1 cellular context compared by ENCODE assay signal in the genomic region with DNA sequence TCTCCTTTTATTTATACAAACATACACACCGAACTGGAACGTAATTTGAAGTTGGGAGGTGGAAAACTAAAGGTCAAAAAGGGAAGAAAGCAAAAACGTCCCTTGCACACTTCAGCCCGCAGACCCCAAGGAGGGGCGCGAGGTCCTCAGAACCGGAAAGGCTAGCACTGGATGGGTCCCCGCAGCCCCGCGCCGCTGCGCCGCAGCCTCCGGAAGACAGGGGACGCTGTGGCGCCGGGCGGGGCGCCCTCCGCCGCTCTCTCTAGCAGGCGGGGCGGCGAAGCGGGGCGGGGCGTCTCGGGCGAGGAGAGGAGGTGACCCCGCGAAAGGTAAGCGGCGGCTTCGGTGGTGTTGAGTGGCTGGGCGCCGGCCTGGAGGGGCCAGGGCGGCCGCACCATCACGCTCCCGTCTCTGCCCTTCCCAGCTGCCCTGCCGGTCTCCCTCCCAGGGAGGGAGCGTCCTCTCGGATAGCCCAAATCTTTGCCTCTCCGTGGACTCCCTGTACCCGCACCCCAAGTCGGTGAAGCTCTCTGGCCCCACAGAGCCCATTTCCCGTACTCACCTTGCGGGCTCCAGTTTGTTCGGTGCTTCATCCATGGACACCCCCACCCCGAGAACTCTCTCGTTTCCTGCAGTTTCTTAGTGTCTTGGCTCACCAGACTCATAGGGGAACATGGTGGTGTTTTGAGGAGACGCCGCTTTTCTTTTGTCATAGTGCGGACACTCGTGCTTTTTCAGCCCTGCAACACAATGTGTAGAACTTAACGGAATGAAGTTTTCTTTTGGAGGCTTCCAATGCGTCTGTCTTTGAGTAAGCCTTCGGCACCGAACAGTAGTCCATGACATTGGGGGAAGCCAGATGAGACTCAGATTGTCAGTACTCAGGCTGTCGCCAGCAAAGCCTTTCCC.
TF ChIP-seq lines count a peak whose summit lies in the region.

A gene with protein sequence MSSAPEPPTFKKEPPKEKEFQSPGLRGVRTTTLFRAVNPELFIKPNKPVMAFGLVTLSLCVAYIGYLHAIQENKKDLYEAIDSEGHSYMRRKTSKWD (plus strand): TSS at position 285 of the 909 bp plus-strand sequence. CDS start 14,444 bp downstream, outside the sequence.

TF ChIP-seq in HepG2, 621 proteins besides CTCF, POLR2A, EP300 and RAD21 (continued from another document and continues in another):
- TF ChIP-seq STAT6 (CRISPR knock-in tag; IDR thresholded peaks at IDR 0.05; ENCODE audit: borderline replicate concordance) (no peak), NAIF1 (CRISPR knock-in tag; IDR thresholded peaks at IDR 0.05; ENCODE audit: borderline replicate concordance) (0 out of 2 replicates have a peak, but pooled peaks have one; percentile 55), CREB3 (CRISPR knock-in tag; IDR thresholded peaks at IDR 0.05) (0 out of 2 replicates have a peak, but pooled peaks have one; percentile 67), ZNF749 (CRISPR knock-in tag; IDR thresholded peaks at IDR 0.05; ENCODE audit: borderline replicate concordance) (peak; percentile 26; the same call in 1 of the 2 replicates), RFX1 (IDR thresholded peaks at IDR 0.05) (no peak), FOXM1 (CRISPR knock-in tag; IDR thresholded peaks at IDR 0.05) (peak; percentile 42; the same call in 1 of the 2 replicates), ZNF468 (CRISPR knock-in tag; IDR thresholded peaks at IDR 0.05) (no peak), ZNF496 (CRISPR knock-in tag; IDR thresholded peaks at IDR 0.05; ENCODE audit: insufficient replicate concordance) (no peak), HOXD1 (CRISPR knock-in tag; IDR thresholded peaks at IDR 0.05) (0 out of 2 replicates have a peak, but pooled peaks have one; percentile 78), ZSCAN9 (CRISPR knock-in tag; IDR thresholded peaks at IDR 0.05; ENCODE audit: borderline replicate concordance) (peak; percentile 46; the same call in 1 of the 2 replicates), AKAP8 (CRISPR knock-in tag; IDR thresholded peaks at IDR 0.05) (peak; percentile 87), ZNF18 (CRISPR knock-in tag; IDR thresholded peaks at IDR 0.05; ENCODE audit: insufficient replicate concordance) (no peak), SRY (CRISPR knock-in tag; IDR thresholded peaks at IDR 0.05) (no peak), KLF16 (CRISPR knock-in tag; IDR thresholded peaks at IDR 0.05) (peak in 1 of 2 experiments; percentile 98; a peak in 2 of 4 replicates), FIP1L1 (IDR thresholded peaks at IDR 0.05; ENCODE audit: borderline replicate concordance, insufficient read depth, low read depth, low read length) (no peak), ZFAT (CRISPR knock-in tag; conservative IDR thresholded peaks at IDR 0.05) (no peak), STAT5B (CRISPR knock-in tag; IDR thresholded peaks at IDR 0.05) (no peak), CHD4 (IDR thresholded peaks at IDR 0.05; ENCODE audit: borderline replicate concordance, low read length) (no peak), ZSCAN22 (CRISPR knock-in tag; IDR thresholded peaks at IDR 0.05) (no peak), ZNF781 (CRISPR knock-in tag; IDR thresholded peaks at IDR 0.05; ENCODE audit: borderline replicate concordance, not compliant biosample characterization) (peak; percentile 62), ADNP (CRISPR knock-in tag; IDR thresholded peaks at IDR 0.05) (peak; percentile 74; the same call in 1 of the 2 replicates)
- TF ChIP-seq, protein P1, sequence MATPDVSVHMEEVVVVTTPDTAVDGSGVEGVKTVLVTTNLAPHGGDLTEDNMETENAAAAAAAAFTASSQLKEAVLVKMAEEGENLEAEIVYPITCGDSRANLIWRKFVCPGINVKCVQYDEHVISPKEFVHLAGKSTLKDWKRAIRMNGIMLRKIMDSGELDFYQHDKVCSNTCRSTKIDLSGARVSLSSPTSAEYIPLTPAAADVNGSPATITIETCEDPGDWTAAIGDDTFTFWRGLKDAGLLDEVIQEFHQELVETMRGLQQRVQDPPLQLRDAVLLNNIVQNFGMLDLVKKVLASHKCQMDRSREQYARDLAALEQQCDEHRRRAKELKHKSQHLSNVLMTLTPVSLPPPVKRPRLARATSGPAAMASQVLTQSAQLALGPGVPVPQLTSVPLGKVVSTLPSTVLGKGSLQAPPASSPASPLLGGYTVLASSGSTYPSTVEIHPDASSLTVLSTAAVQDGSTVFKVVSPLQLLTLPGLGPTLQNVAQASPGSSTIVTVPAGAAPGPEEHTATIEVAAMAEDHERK (CRISPR knock-in tag; IDR thresholded peaks at IDR 0.05; ENCODE audit: low read depth), result 0 out of 2 replicates have a peak, but pooled peaks have one; percentile 34
- TF ChIP-seq, protein P2, sequence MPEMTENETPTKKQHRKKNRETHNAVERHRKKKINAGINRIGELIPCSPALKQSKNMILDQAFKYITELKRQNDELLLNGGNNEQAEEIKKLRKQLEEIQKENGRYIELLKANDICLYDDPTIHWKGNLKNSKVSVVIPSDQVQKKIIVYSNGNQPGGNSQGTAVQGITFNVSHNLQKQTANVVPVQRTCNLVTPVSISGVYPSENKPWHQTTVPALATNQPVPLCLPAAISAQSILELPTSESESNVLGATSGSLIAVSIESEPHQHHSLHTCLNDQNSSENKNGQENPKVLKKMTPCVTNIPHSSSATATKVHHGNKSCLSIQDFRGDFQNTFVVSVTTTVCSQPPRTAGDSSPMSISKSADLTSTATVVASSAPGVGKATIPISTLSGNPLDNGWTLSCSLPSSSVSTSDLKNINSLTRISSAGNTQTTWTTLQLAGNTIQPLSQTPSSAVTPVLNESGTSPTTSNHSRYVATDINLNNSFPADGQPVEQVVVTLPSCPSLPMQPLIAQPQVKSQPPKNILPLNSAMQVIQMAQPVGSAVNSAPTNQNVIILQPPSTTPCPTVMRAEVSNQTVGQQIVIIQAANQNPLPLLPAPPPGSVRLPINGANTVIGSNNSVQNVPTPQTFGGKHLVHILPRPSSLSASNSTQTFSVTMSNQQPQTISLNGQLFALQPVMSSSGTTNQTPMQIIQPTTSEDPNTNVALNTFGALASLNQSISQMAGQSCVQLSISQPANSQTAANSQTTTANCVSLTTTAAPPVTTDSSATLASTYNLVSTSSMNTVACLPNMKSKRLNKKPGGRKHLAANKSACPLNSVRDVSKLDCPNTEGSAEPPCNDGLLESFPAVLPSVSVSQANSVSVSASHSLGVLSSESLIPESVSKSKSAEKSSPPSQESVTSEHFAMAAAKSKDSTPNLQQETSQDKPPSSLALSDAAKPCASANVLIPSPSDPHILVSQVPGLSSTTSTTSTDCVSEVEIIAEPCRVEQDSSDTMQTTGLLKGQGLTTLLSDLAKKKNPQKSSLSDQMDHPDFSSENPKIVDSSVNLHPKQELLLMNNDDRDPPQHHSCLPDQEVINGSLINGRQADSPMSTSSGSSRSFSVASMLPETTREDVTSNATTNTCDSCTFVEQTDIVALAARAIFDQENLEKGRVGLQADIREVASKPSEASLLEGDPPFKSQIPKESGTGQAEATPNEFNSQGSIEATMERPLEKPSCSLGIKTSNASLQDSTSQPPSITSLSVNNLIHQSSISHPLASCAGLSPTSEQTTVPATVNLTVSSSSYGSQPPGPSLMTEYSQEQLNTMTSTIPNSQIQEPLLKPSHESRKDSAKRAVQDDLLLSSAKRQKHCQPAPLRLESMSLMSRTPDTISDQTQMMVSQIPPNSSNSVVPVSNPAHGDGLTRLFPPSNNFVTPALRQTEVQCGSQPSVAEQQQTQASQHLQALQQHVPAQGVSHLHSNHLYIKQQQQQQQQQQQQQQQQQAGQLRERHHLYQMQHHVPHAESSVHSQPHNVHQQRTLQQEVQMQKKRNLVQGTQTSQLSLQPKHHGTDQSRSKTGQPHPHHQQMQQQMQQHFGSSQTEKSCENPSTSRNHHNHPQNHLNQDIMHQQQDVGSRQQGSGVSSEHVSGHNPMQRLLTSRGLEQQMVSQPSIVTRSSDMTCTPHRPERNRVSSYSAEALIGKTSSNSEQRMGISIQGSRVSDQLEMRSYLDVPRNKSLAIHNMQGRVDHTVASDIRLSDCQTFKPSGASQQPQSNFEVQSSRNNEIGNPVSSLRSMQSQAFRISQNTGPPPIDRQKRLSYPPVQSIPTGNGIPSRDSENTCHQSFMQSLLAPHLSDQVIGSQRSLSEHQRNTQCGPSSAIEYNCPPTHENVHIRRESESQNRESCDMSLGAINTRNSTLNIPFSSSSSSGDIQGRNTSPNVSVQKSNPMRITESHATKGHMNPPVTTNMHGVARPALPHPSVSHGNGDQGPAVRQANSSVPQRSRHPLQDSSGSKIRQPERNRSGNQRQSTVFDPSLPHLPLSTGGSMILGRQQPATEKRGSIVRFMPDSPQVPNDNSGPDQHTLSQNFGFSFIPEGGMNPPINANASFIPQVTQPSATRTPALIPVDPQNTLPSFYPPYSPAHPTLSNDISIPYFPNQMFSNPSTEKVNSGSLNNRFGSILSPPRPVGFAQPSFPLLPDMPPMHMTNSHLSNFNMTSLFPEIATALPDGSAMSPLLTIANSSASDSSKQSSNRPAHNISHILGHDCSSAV (CRISPR knock-in tag; IDR thresholded peaks at IDR 0.05; ENCODE audit: borderline replicate concordance), result no peak
- TF ChIP-seq, protein P3, sequence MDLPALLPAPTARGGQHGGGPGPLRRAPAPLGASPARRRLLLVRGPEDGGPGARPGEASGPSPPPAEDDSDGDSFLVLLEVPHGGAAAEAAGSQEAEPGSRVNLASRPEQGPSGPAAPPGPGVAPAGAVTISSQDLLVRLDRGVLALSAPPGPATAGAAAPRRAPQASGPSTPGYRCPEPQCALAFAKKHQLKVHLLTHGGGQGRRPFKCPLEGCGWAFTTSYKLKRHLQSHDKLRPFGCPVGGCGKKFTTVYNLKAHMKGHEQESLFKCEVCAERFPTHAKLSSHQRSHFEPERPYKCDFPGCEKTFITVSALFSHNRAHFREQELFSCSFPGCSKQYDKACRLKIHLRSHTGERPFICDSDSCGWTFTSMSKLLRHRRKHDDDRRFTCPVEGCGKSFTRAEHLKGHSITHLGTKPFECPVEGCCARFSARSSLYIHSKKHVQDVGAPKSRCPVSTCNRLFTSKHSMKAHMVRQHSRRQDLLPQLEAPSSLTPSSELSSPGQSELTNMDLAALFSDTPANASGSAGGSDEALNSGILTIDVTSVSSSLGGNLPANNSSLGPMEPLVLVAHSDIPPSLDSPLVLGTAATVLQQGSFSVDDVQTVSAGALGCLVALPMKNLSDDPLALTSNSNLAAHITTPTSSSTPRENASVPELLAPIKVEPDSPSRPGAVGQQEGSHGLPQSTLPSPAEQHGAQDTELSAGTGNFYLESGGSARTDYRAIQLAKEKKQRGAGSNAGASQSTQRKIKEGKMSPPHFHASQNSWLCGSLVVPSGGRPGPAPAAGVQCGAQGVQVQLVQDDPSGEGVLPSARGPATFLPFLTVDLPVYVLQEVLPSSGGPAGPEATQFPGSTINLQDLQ (CRISPR knock-in tag; IDR thresholded peaks at IDR 0.05), result no peak
- TF ChIP-seq, protein P4, sequence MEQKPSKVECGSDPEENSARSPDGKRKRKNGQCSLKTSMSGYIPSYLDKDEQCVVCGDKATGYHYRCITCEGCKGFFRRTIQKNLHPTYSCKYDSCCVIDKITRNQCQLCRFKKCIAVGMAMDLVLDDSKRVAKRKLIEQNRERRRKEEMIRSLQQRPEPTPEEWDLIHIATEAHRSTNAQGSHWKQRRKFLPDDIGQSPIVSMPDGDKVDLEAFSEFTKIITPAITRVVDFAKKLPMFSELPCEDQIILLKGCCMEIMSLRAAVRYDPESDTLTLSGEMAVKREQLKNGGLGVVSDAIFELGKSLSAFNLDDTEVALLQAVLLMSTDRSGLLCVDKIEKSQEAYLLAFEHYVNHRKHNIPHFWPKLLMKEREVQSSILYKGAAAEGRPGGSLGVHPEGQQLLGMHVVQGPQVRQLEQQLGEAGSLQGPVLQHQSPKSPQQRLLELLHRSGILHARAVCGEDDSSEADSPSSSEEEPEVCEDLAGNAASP (CRISPR knock-in tag; IDR thresholded peaks at IDR 0.05; ENCODE audit: borderline replicate concordance), result peak; percentile 83
- TF ChIP-seq, protein P5, sequence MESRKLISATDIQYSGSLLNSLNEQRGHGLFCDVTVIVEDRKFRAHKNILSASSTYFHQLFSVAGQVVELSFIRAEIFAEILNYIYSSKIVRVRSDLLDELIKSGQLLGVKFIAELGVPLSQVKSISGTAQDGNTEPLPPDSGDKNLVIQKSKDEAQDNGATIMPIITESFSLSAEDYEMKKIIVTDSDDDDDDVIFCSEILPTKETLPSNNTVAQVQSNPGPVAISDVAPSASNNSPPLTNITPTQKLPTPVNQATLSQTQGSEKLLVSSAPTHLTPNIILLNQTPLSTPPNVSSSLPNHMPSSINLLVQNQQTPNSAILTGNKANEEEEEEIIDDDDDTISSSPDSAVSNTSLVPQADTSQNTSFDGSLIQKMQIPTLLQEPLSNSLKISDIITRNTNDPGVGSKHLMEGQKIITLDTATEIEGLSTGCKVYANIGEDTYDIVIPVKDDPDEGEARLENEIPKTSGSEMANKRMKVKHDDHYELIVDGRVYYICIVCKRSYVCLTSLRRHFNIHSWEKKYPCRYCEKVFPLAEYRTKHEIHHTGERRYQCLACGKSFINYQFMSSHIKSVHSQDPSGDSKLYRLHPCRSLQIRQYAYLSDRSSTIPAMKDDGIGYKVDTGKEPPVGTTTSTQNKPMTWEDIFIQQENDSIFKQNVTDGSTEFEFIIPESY (CRISPR knock-in tag; IDR thresholded peaks at IDR 0.05), result peak; percentile 77
